Comparison of ENCODE assay signal across 39 cellular contexts in the genomic region with DNA sequence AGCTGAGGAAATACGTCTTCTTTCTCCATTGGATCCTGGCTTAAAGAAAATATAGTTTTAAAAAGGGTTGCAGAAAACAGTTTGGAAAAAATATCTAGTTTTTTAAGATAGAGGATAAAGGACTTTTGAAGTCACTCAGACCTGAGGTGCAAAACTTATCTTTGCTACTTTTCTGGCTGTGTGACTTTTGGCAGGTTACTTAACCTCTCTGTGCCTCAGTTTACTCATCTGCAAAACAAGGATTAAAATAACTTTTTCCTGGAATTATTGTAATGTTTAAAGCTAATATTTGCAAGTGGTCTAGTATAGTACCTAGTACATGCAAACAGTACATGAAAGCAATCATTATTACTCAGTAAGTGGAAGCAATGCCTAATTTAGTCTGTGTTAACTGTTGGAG.
"Had no signal": no experiment of that assay in that cellular context is flagged by ENCODE, and none has a peak within 500 bp of the region (broad histone marks: within the 10 kb centered on the region; RNA-seq: fewer than 3 reads in every experiment).

No MANE protein-coding gene starts in this region.

- H3K27ac ChIP-seq: adrenal gland, ascending aorta, body of pancreas, brain microvascular endothelial cell, breast epithelium had no signal

- H3K9me3 Mint-ChIP-seq: activated naive CD4-positive, alpha-beta T cell treated with anti-CD3 and anti-CD28 coated beads for 36 hours; activated naive CD4-positive, alpha-beta T cell treated with anti-CD3 and anti-CD28 coated beads, Interleukin-2, amount 10 ng/mL, durations not matched to agents 7 days and 5 days; activated naive CD4-positive, alpha-beta T cell treated with anti-CD3 and anti-CD28 coated beads, Interleukin-2, amount 50 U/mL, for 24 hours; activated naive CD4-positive, alpha-beta T cell treated with anti-CD3 and anti-CD28 coated beads, Interleukin-2, amount 50 U/mL, for 72 hours; activated naive CD8-positive, alpha-beta T cell treated with anti-CD3 and anti-CD28 coated beads for 36 hours; activated naive CD8-positive, alpha-beta T cell treated with anti-CD3 and anti-CD28 coated beads, Interleukin-2, amount 10 ng/mL, durations not matched to agents 7 days and 5 days; activated naive CD8-positive, alpha-beta T cell treated with anti-CD3 and anti-CD28 coated beads, Interleukin-2, amount 50 U/mL, for 24 hours; activated T-cell treated with anti-CD3 and anti-CD28 coated beads, Interleukin-2, amount 50 U/mL, for 4 hours; activated T-cell treated with anti-CD3 and anti-CD28 coated beads, Interleukin-2, amount 50 U/mL, for 72 hours; activated T-helper 1 cell treated with anti-CD3 and anti-CD28 coated beads, Interleukin-12 subunit alpha, Interleukin-12 subunit beta, Interleukin-2, Interleukin-4 antibody, amounts not matched to agents 30 ng/mL and 10 ng/mL and 1 ng/mL, durations not matched to agents 14 hours and 24 hours and 36 hours; activated T-helper 2 cell treated with anti-CD3 and anti-CD28 coated beads, Interferon-gamma antibody, Interleukin-2, Interleukin-4, amounts not matched to agents 10 μg/mL and 5 μg/mL and 100 μg/mL, durations not matched to agents 14 hours and 24 hours and 36 hours; central memory CD8-positive, alpha-beta T cell had no signal

- ATAC-seq: activated naive CD4-positive, alpha-beta T cell treated with anti-CD3 and anti-CD28 coated beads, Interleukin-2, amount 50 U/mL, for 72 hours; activated naive CD8-positive, alpha-beta T cell treated with anti-CD3 and anti-CD28 coated beads, Interleukin-2, amount 50 U/mL, for 24 hours; activated T-cell treated with anti-CD3 and anti-CD28 coated beads, Interleukin-2, amount 50 U/mL, for 4 hours; activated T-cell treated with anti-CD3 and anti-CD28 coated beads, Interleukin-2, amount 50 U/mL, for 72 hours; activated T-helper 17 cell treated with anti-CD3 and anti-CD28 coated beads, Interleukin-2, amount 50 U/mL, for 72 hours; body of pancreas had no signal

- H3K4me1 Mint-ChIP-seq: activated naive CD4-positive, alpha-beta T cell treated with anti-CD3 and anti-CD28 coated beads, Interleukin-2, amount 10 ng/mL, durations not matched to agents 7 days and 5 days; activated naive CD4-positive, alpha-beta T cell treated with anti-CD3 and anti-CD28 coated beads, Interleukin-2, amount 50 U/mL, for 24 hours; activated naive CD8-positive, alpha-beta T cell treated with anti-CD3 and anti-CD28 coated beads for 36 hours; activated naive CD8-positive, alpha-beta T cell treated with anti-CD3 and anti-CD28 coated beads, Interleukin-2, amount 10 ng/mL, durations not matched to agents 7 days and 5 days; activated naive CD8-positive, alpha-beta T cell treated with anti-CD3 and anti-CD28 coated beads, Interleukin-2, amount 50 U/mL, for 24 hours; activated T-helper 17 cell treated with anti-CD3 and anti-CD28 coated beads, Interleukin-2, amount 50 U/mL, for 72 hours; brain; central memory CD8-positive, alpha-beta T cell had no signal

- H3K4me3 ChIP-seq: adrenal gland, ascending aorta, body of pancreas, breast epithelium, cardiac muscle cell had no signal

- H3K27me3 ChIP-seq: ascending aorta, body of pancreas, brain microvascular endothelial cell, breast epithelium, cardiac muscle cell had no signal

- DNase-seq: activated effector memory CD4-positive, alpha-beta T cell treated with anti-CD3 and anti-CD28 coated beads, Interleukin-2, amount 50 U/mL, for 16 hours; activated effector memory CD4-positive, alpha-beta T cell treated with Interleukin-2 at 50 U/mL for 16 hours; activated gamma-delta T cell; activated gamma-delta T cell treated with Interleukin-2 at 50 U/mL for 16 hours; activated naive CD4-positive, alpha-beta T cell; activated naive CD4-positive, alpha-beta T cell treated with anti-CD3 and anti-CD28 coated beads for 36 hours; activated naive CD4-positive, alpha-beta T cell treated with anti-CD3 and anti-CD28 coated beads, Interleukin-2, amount 10 ng/mL, durations not matched to agents 7 days and 5 days; activated naive CD4-positive, alpha-beta T cell treated with anti-CD3 and anti-CD28 coated beads, Interleukin-2, amount 50 U/mL, for 16 hours; activated naive CD4-positive, alpha-beta T cell treated with Interleukin-2 at 50 U/mL for 16 hours; activated naive CD8-positive, alpha-beta T cell treated with anti-CD3 and anti-CD28 coated beads for 36 hours; activated naive CD8-positive, alpha-beta T cell treated with anti-CD3 and anti-CD28 coated beads, Interleukin-2, amount 10 ng/mL, durations not matched to agents 7 days and 5 days; activated naive CD8-positive, alpha-beta T cell treated with anti-CD3 and anti-CD28 coated beads, Interleukin-2, amount 50 U/mL, for 24 hours; activated T-cell treated with anti-CD3 and anti-CD28 coated beads, Interleukin-2, amount 50 U/mL, for 24 hours; activated T-cell treated with anti-CD3 and anti-CD28 coated beads, Interleukin-2, amount 50 U/mL, for 4 hours; activated T-cell treated with anti-CD3 and anti-CD28 coated beads, Interleukin-2, amount 50 U/mL, for 48 hours; activated T-cell treated with anti-CD3 and anti-CD28 coated beads, Interleukin-2, amount 50 U/mL, for 72 hours; adrenal gland; amniotic stem cell; amygdala; anterior cingulate cortex; aorta; body of pancreas; brain microvascular endothelial cell; caudate nucleus; central memory CD4-positive, alpha-beta T cell; cerebellar nuclear complex had no signal

- FAIRE-seq: astrocyte, bronchial epithelial cell had no signal

- H3K27ac Mint-ChIP-seq: activated naive CD4-positive, alpha-beta T cell treated with anti-CD3 and anti-CD28 coated beads for 36 hours; activated naive CD4-positive, alpha-beta T cell treated with anti-CD3 and anti-CD28 coated beads, Interleukin-2, amount 10 ng/mL, durations not matched to agents 7 days and 5 days; activated naive CD4-positive, alpha-beta T cell treated with anti-CD3 and anti-CD28 coated beads, Interleukin-2, amount 50 U/mL, for 24 hours; activated naive CD4-positive, alpha-beta T cell treated with anti-CD3 and anti-CD28 coated beads, Interleukin-2, amount 50 U/mL, for 72 hours; activated naive CD8-positive, alpha-beta T cell; activated naive CD8-positive, alpha-beta T cell treated with anti-CD3 and anti-CD28 coated beads for 36 hours; activated naive CD8-positive, alpha-beta T cell treated with anti-CD3 and anti-CD28 coated beads, Interleukin-2, amount 10 ng/mL, durations not matched to agents 7 days and 5 days; activated naive CD8-positive, alpha-beta T cell treated with anti-CD3 and anti-CD28 coated beads, Interleukin-2, amount 50 U/mL, for 24 hours; activated T-cell treated with anti-CD3 and anti-CD28 coated beads, Interleukin-2, amount 50 U/mL, for 24 hours; activated T-cell treated with anti-CD3 and anti-CD28 coated beads, Interleukin-2, amount 50 U/mL, for 72 hours; activated T-helper 1 cell treated with anti-CD3 and anti-CD28 coated beads, Interleukin-12 subunit alpha, Interleukin-12 subunit beta, Interleukin-2, Interleukin-4 antibody, amounts not matched to agents 30 ng/mL and 10 ng/mL and 1 ng/mL, durations not matched to agents 14 hours and 24 hours and 36 hours; activated T-helper 17 cell treated with anti-CD3 and anti-CD28 coated beads, Interleukin-2, amount 50 U/mL, for 72 hours; activated T-helper 2 cell treated with anti-CD3 and anti-CD28 coated beads, Interferon-gamma antibody, Interleukin-2, Interleukin-4, amounts not matched to agents 10 μg/mL and 5 μg/mL and 100 μg/mL, durations not matched to agents 14 hours and 24 hours and 36 hours; brain had no signal

- H3K27me3 Mint-ChIP-seq: activated naive CD4-positive, alpha-beta T cell treated with anti-CD3 and anti-CD28 coated beads, Interleukin-2, amount 10 ng/mL, durations not matched to agents 7 days and 5 days; activated naive CD8-positive, alpha-beta T cell treated with anti-CD3 and anti-CD28 coated beads, Interleukin-2, amount 10 ng/mL, durations not matched to agents 7 days and 5 days; activated T-cell treated with anti-CD3 and anti-CD28 coated beads, Interleukin-2, amount 50 U/mL, for 24 hours had no signal

- H3K9me3 ChIP-seq: adrenal gland, ascending aorta had no signal

- H3K4me1 ChIP-seq: adrenal gland, ascending aorta, body of pancreas, breast epithelium had no signal

- H3K36me3 Mint-ChIP-seq: activated naive CD4-positive, alpha-beta T cell treated with anti-CD3 and anti-CD28 coated beads, Interleukin-2, amount 10 ng/mL, durations not matched to agents 7 days and 5 days; activated naive CD4-positive, alpha-beta T cell treated with anti-CD3 and anti-CD28 coated beads, Interleukin-2, amount 50 U/mL, for 24 hours; activated naive CD4-positive, alpha-beta T cell treated with anti-CD3 and anti-CD28 coated beads, Interleukin-2, amount 50 U/mL, for 72 hours; activated naive CD8-positive, alpha-beta T cell; activated naive CD8-positive, alpha-beta T cell treated with anti-CD3 and anti-CD28 coated beads for 36 hours; activated naive CD8-positive, alpha-beta T cell treated with anti-CD3 and anti-CD28 coated beads, Interleukin-2, amount 10 ng/mL, durations not matched to agents 7 days and 5 days; brain had no signal

- H3K36me3 ChIP-seq: adrenal gland, ascending aorta, brain microvascular endothelial cell, breast epithelium, cardiac muscle cell had no signal

- H3K4me3 Mint-ChIP-seq: activated naive CD4-positive, alpha-beta T cell treated with anti-CD3 and anti-CD28 coated beads for 36 hours; activated naive CD4-positive, alpha-beta T cell treated with anti-CD3 and anti-CD28 coated beads, Interleukin-2, amount 10 ng/mL, durations not matched to agents 7 days and 5 days; activated naive CD4-positive, alpha-beta T cell treated with anti-CD3 and anti-CD28 coated beads, Interleukin-2, amount 50 U/mL, for 24 hours; activated naive CD8-positive, alpha-beta T cell; activated naive CD8-positive, alpha-beta T cell treated with anti-CD3 and anti-CD28 coated beads for 36 hours; activated naive CD8-positive, alpha-beta T cell treated with anti-CD3 and anti-CD28 coated beads, Interleukin-2, amount 10 ng/mL, durations not matched to agents 7 days and 5 days; activated naive CD8-positive, alpha-beta T cell treated with anti-CD3 and anti-CD28 coated beads, Interleukin-2, amount 50 U/mL, for 24 hours; activated T-cell treated with anti-CD3 and anti-CD28 coated beads, Interleukin-2, amount 50 U/mL, for 24 hours; activated T-cell treated with anti-CD3 and anti-CD28 coated beads, Interleukin-2, amount 50 U/mL, for 4 hours; activated T-cell treated with anti-CD3 and anti-CD28 coated beads, Interleukin-2, amount 50 U/mL, for 72 hours; activated T-helper 1 cell treated with anti-CD3 and anti-CD28 coated beads, Interleukin-12 subunit alpha, Interleukin-12 subunit beta, Interleukin-2, Interleukin-4 antibody, amounts not matched to agents 30 ng/mL and 10 ng/mL and 1 ng/mL, durations not matched to agents 14 hours and 24 hours and 36 hours; activated T-helper 17 cell treated with anti-CD3 and anti-CD28 coated beads, Interleukin-2, amount 50 U/mL, for 72 hours; central memory CD8-positive, alpha-beta T cell had no signal
